ENCODE assay signal across 8 cellular contexts in the genomic region with DNA sequence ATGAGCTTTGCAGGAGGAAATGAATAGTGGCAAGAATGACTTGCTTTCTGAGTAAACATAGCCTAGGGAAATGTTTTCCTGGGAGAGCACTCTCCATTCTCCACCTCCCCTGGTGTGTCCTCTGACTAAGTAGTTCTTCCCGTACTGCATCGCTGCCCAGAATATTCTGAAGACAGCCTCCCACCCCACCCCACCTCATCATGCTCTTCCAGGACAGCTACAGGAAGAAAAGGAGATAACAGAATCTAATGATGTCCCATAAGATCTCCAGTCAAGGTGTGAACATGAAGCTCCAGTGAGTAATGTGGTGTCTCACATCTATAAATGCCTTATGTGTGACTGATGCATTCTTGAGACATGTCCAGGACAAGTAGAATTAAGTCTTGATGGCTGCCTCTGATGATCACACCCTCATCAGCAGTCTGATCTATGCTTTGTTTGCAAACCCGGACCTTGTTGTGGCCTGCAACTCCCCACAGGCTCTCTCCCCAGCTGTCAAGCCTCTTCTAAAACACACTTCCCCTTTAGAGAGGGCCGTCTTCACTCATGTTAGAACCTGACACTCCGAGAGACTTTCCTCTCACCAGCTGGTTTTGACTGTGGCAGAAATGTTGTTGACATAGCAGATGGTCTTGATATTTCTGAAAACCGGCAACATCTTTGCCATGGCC.
DNase-seq lines count a peak whose midpoint lies in the region; ATAC-seq and TF ChIP-seq lines count a peak whose summit lies in the region.

No MANE protein-coding gene starts in this region.

- peak; percentile 56 for DNase-seq in RPMI7951 (ENCODE audit: low read depth)
- peak; percentile 82 for DNase-seq in glomerular visceral epithelial cell (ENCODE audit: extremely low spot score)
- no peak for DNase-seq in NCI-H128 (lab: John Stamatoyannopoulos, UW; ENCODE audit: unreplicated experiment)
- no peak for DNase-seq in psoas muscle
- no peak for DNase-seq in COLO668 (lab: John Stamatoyannopoulos, UW; ENCODE audit: unreplicated experiment)

- H3K4me3 ChIP-seq in BLaER1: no peak overlapping the region
- H3K4me3 ChIP-seq in psoas muscle: no peak overlapping the region

- H3K9ac ChIP-seq in BLaER1: no peak overlapping the region; the same call in 1 of the 2 replicates

- peaks cover 27% of the 10 kb centered on the region for H3K4me1 ChIP-seq in BLaER1
- H3K4me1 ChIP-seq in psoas muscle: no peaks in the 10 kb centered on the region

- ATAC-seq in HG03103 (IDR thresholded peaks at IDR 0.05; ENCODE audit: low read depth, unreplicated experiment) (peak; percentile 86), GM18907 (IDR thresholded peaks at IDR 0.05; ENCODE audit: unreplicated experiment) (no peak), psoas muscle (no peak)

- H3K27me3 ChIP-seq in BLaER1 (no peaks in the 10 kb centered on the region), psoas muscle (ENCODE audit: insufficient read depth in 3 of 3, low read length in 2 of 3) (no peaks in the 10 kb centered on the region)

- peaks cover 15% of the 10 kb centered on the region for H3K9me3 ChIP-seq in BLaER1
- H3K9me3 ChIP-seq in psoas muscle: no peaks in the 10 kb centered on the region

- no peaks in the 10 kb centered on the region for H4K20me1 ChIP-seq in BLaER1

- H3K36me3 ChIP-seq in BLaER1: no peaks in the 10 kb centered on the region
- H3K36me3 ChIP-seq in psoas muscle (ENCODE audit: insufficient read depth in 1 of 2, low read depth in 1 of 2): no peaks in the 10 kb centered on the region

- peak overlapping the region; percentile 55 for H3K27ac ChIP-seq in BLaER1
- no peak overlapping the region for H3K27ac ChIP-seq in psoas muscle

- WGBS in psoas muscle, 3 donors: 30 to 42% (median 38%) methylated on average over 6 of the region's 6 CpGs

- peak overlapping the region; percentile 50 for H3K4me2 ChIP-seq in BLaER1

- no peak for TF ChIP-seq CTCF in psoas muscle (IDR thresholded peaks at IDR 0.05)

- intact Hi-C loops in psoas muscle (cut with DNase I): no loop called here

Comparison
In these comparisons a context has a peak if more than half of its experiments do, and no peak if none do; other contexts are left out.
1. DNase-seq: peak in RPMI7951 (single experiment) and glomerular visceral epithelial cell (single experiment); none in NCI-H128 (single experiment), psoas muscle (0 of 2) and COLO668 (single experiment).